ENCODE assay signal across 1 cellular context in genomic region chr14:73014105-73014504, GRCh38.
A peak's percentile ranks its signal among the peaks of the same experiment; 100 is the strongest.
TF ChIP-seq lines count a peak whose summit lies in the region.

No MANE protein-coding gene starts in this region.

TF ChIP-seq in GM12878, 131 proteins besides CTCF, POLR2A, EP300 and RAD21 (continued from another document):
- TF ChIP-seq, protein P1, sequence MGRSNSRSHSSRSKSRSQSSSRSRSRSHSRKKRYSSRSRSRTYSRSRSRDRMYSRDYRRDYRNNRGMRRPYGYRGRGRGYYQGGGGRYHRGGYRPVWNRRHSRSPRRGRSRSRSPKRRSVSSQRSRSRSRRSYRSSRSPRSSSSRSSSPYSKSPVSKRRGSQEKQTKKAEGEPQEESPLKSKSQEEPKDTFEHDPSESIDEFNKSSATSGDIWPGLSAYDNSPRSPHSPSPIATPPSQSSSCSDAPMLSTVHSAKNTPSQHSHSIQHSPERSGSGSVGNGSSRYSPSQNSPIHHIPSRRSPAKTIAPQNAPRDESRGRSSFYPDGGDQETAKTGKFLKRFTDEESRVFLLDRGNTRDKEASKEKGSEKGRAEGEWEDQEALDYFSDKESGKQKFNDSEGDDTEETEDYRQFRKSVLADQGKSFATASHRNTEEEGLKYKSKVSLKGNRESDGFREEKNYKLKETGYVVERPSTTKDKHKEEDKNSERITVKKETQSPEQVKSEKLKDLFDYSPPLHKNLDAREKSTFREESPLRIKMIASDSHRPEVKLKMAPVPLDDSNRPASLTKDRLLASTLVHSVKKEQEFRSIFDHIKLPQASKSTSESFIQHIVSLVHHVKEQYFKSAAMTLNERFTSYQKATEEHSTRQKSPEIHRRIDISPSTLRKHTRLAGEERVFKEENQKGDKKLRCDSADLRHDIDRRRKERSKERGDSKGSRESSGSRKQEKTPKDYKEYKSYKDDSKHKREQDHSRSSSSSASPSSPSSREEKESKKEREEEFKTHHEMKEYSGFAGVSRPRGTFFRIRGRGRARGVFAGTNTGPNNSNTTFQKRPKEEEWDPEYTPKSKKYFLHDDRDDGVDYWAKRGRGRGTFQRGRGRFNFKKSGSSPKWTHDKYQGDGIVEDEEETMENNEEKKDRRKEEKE (IDR thresholded peaks at IDR 0.05), result no peak
- TF ChIP-seq DPF2 (IDR thresholded peaks at IDR 0.05), result peak; percentile 48; the same call in 1 of the 2 replicates
- TF ChIP-seq YBX1 (IDR thresholded peaks at IDR 0.05), result no peak
- peak; percentile 47 for TF ChIP-seq IKZF1 (conservative IDR thresholded peaks at IDR 0.05)
- no peak for TF ChIP-seq ZNF687 (IDR thresholded peaks at IDR 0.05)
- TF ChIP-seq NFIC (IDR thresholded peaks at IDR 0.05; ENCODE audit: low read depth, low read length), result peak; percentile 62
- peak; percentile 73; the same call in 1 of the 2 replicates for TF ChIP-seq JUND (IDR thresholded peaks at IDR 0.05; ENCODE audit: low read depth, low read length)
- no peak for TF ChIP-seq EGR1 (IDR thresholded peaks at IDR 0.05; ENCODE audit: borderline replicate concordance in 1 of 2, low read depth in 2 of 2, low read length in 2 of 2)
- TF ChIP-seq SMAD5 (IDR thresholded peaks at IDR 0.05; ENCODE audit: low read depth), result no peak
